ENCODE assay signal across 10 cellular contexts in the genomic region with DNA sequence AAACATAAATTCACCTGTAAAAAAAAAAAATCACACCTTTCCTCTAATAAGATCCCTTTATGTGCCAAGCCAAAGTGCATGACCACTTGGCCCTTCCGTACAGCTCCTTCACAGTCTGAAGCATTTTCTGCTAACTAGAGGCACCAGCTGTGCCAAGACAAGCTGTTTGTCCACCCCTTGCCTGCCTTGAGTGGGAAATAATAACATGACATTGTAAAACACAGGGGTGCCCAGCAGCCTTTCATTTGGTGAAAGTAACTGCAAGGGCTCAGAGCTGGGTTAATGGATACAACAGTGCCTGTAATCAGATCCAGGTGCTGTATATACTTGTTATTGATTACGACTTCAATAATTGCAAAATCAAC. TPM values are rescaled to one million over a fixed set of nuclear protein-coding genes. Genes with fewer than 3 reads are reported as not detected.
A peak's percentile ranks its signal among the peaks of the same experiment; 100 is the strongest.
DNase-seq lines count a peak whose midpoint lies in the region; ATAC-seq, FAIRE-seq and TF ChIP-seq lines count a peak whose summit lies in the region.
"Had no signal": no experiment of that assay in that cellular context is flagged by ENCODE, and none has a peak within 500 bp of the region (broad histone marks: within the 10 kb centered on the region; RNA-seq: fewer than 3 reads in every experiment).

No MANE protein-coding gene starts in this region.

- intact Hi-C loops in K562 (cut with micrococcal nuclease) (no loop called here), stomach (cut with DNase I; ENCODE audit: low total_unique reads) (no loop called here), PC-3 (cut with micrococcal nuclease) (no loop called here)

- H3K36me3 ChIP-seq in K562 (ENCODE audit: control insufficient read depth, insufficient read depth, low read length) (no peaks in the 10 kb centered on the region), stomach (no peaks in the 10 kb centered on the region), PC-3 (ENCODE audit: low read depth, low read length) (no peaks in the 10 kb centered on the region)

- TF ChIP-seq CTCF in K562 (IDR thresholded peaks at IDR 0.05 in 2 of 3, conservative IDR thresholded peaks at IDR 0.05 in 1 of 3; ENCODE audit: insufficient read depth in 2 of 3, low read depth in 1 of 3, low read length in 3 of 3) (no peak), stomach (IDR thresholded peaks at IDR 0.05) (no peak), PC-3 (conservative IDR thresholded peaks at IDR 0.05; ENCODE audit: low read depth, low read length) (no peak)

- H3K79me2 ChIP-seq in K562 (ENCODE audit: control insufficient read depth, insufficient read depth, low read length) (no peaks in the 10 kb centered on the region), PC-3 (ENCODE audit: low read length) (no peaks in the 10 kb centered on the region)

- H3K27ac ChIP-seq in K562 (ENCODE audit: extremely low read depth, low read depth, low read length) (no peak overlapping the region), caudate nucleus (ENCODE audit: low read depth, low read length) (no peak overlapping the region), stomach (peak overlapping the region in 2 of 5 donors; percentile 5 to 6), PC-3 (ENCODE audit: low read length) (no peak overlapping the region)

- CTCF ChIA-PET in K562 (lab: Yijun Ruan, JAX; ENCODE audit: low intra/inter-chr PET ratio), result no interaction called here
- CTCF ChIA-PET in PC-3 (lab: Charles Lee), result no interaction called here

- 12% methylated on average over 2 of the region's 2 CpGs for WGBS in K562 (ENCODE audit: insufficient coverage, low coverage, missing lambda C conversion rate)
- 54 to 76% (median 72%) methylated on average over 2 of the region's 2 CpGs for WGBS in stomach, 5 donors

- DNase-seq in K562 (ENCODE audit: extremely low read depth in 1 of 4, low spot score in 3 of 4), result no peak
- DNase-seq in caudate nucleus (lab: John Stamatoyannopoulos, UW), result no peak
- no peak for DNase-seq in stomach
- no peak for DNase-seq in PC-3
- DNase-seq in NCI-H510A (lab: John Stamatoyannopoulos, UW), result no peak
- DNase-seq: stimulated activated CD4-positive, alpha-beta T cell treated with anti-CD3 and anti-CD28 coated beads, Interleukin-12 subunit alpha, Interleukin-12 subunit beta, amount 100 ng/mL, for 4 hours had no signal

- ATAC-seq in GM18498 (IDR thresholded peaks at IDR 0.05; ENCODE audit: unreplicated experiment) (peak; percentile 35), GM19463 (IDR thresholded peaks at IDR 0.05; ENCODE audit: unreplicated experiment) (peak; percentile 10), HG03432 (IDR thresholded peaks at IDR 0.05; ENCODE audit: unreplicated experiment) (peak; percentile 22), K562 (no peak), PC-3 (no peak)

- in situ Hi-C loops in K562 (cut with MboI), result no loop called here

- BruUV-seq in K562 (replicated peaks; lab: Mats Ljungman, UMichigan) (no TSS peak), PC-3 (replicated peaks; lab: Mats Ljungman, UMichigan) (no TSS peak)

- H3F3A ChIP-seq in PC-3 (ENCODE audit: low read length, unreplicated experiment), result no peaks in the 10 kb centered on the region

- no peak overlapping the region for H3K9ac ChIP-seq in K562 (ENCODE audit: insufficient read depth in 1 of 2, low read depth in 2 of 2, low read length in 2 of 2)
- no peak overlapping the region for H3K9ac ChIP-seq in PC-3 (ENCODE audit: low read length)

- no peak for TF ChIP-seq EP300 in K562 (IDR thresholded peaks at IDR 0.05; ENCODE audit: low read length)
- TF ChIP-seq EP300 in stomach (IDR thresholded peaks at IDR 0.05), result no peak

- TF ChIP-seq POLR2A in K562 (conservative IDR thresholded peaks at IDR 0.05), result no peak
- TF ChIP-seq POLR2A in stomach (IDR thresholded peaks at IDR 0.05), result no peak

- peaks cover 0 to 7% of the 10 kb centered on the region in 2 experiments; a peak in 2 of 5 replicates for H3K4me1 ChIP-seq in K562 (replicated peaks in 1 of 2; ENCODE audit: control insufficient read depth in 2 of 2, insufficient read depth in 2 of 2, low read length in 2 of 2)
- H3K4me1 ChIP-seq in stomach, result peaks cover 0 to 9% (median 0%) of the 10 kb centered on the region in 4 donors
- peaks cover 7% of the 10 kb centered on the region; the same call in 1 of the 2 replicates for H3K4me1 ChIP-seq in PC-3 (ENCODE audit: insufficient read depth, low read length)

- POLR2A ChIA-PET in K562 (lab: Yijun Ruan, JAX) (interaction anchor here (0.6 to 0.7 kb wide), 3 partner anchors 16 to 45 kb away, joined by 3 read pairs; no protein-coding TSS in a partner anchor), PC-3 (lab: Charles Lee; ENCODE audit: unreplicated experiment) (no interaction called here)

- H3K27me3 ChIP-seq in K562 (ENCODE audit: control insufficient read depth in 2 of 2, insufficient read depth in 2 of 2, low read length in 2 of 2) (no peaks in the 10 kb centered on the region; a peak in 1 of 5 replicates), stomach (no peaks in the 10 kb centered on the region), PC-3 (ENCODE audit: low read length) (no peaks in the 10 kb centered on the region)

- H3K9me2 ChIP-seq in PC-3 (replicated peaks; ENCODE audit: low read length), result no peaks in the 10 kb centered on the region

- 0 out of 2 replicates have a peak overlapping the region, but pooled peaks have one; percentile 9 for H2AFZ ChIP-seq in K562 (ENCODE audit: low read depth, low read length)
- no peak overlapping the region for H2AFZ ChIP-seq in PC-3 (ENCODE audit: low read length)

- FAIRE-seq in K562 (lab: Jason Lieb, UNC), result no peak
- FAIRE-seq: endothelial cell of umbilical vein had no signal

- no peaks in the 10 kb centered on the region for H3K9me1 ChIP-seq in K562 (ENCODE audit: control insufficient read depth, insufficient read depth, low read length)

- TF ChIP-seq RAD21 in K562 (CRISPR knock-in tag; conservative IDR thresholded peaks at IDR 0.05 in 1 of 2, IDR thresholded peaks at IDR 0.05 in 1 of 2), result no peak

- H3K4me2 ChIP-seq in K562 (ENCODE audit: insufficient read depth, low read length) (no peak overlapping the region), PC-3 (ENCODE audit: low read length) (no peak overlapping the region)

- H3K9me3 ChIP-seq in K562 (replicated peaks; ENCODE audit: control insufficient read depth, insufficient read depth, low read depth, low read length) (no peaks in the 10 kb centered on the region), stomach (no peaks in the 10 kb centered on the region), PC-3 (ENCODE audit: low read length) (no peaks in the 10 kb centered on the region)

- H4K20me1 ChIP-seq in K562 (replicated peaks; ENCODE audit: control insufficient read depth, insufficient read depth, low read length) (no peaks in the 10 kb centered on the region), PC-3 (ENCODE audit: low read length) (no peaks in the 10 kb centered on the region)

- H3K4me3 ChIP-seq in K562 (no peak overlapping the region), stomach (no peak overlapping the region), PC-3 (ENCODE audit: low read length) (no peak overlapping the region)

TF ChIP-seq in K562, 482 proteins besides CTCF, POLR2A, EP300 and RAD21 (continues in another document):
- TF ChIP-seq HMG20B (CRISPR knock-in tag; IDR thresholded peaks at IDR 0.05) (no peak), DPF2 (IDR thresholded peaks at IDR 0.05) (no peak), DDX20 (tag; IDR thresholded peaks at IDR 0.05; ENCODE audit: low read depth) (no peak), PRMT5 (CRISPR knock-in tag; IDR thresholded peaks at IDR 0.05) (no peak), ZNF717 (CRISPR knock-in tag; IDR thresholded peaks at IDR 0.05) (no peak), KAT7 (CRISPR knock-in tag; IDR thresholded peaks at IDR 0.05; ENCODE audit: borderline replicate concordance) (no peak)

RNA-seq across cellular contexts. Expression of a gene that starts 59.2 kb away (rescaled TPM):
- 5.5 and 14.6 TPM in 2 replicates for total RNA-seq in K562 (2011; cell fraction: chromatin; rRNA removed; ENCODE audit: low replicate concordance)
- total RNA-seq in K562 (2011; cell fraction: nucleolus; rRNA removed), result 3.8 and 5.8 TPM in 2 replicates
- total RNA-seq in K562 (2011; cell fraction: nucleoplasm; rRNA removed), result 6.6 and 9.5 TPM in 2 replicates
- total RNA-seq in K562 (2014; rRNA removed), result 9.4 and 13.8 TPM in 2 replicates
- 22.6 and 23.3 TPM in 2 replicates for total RNA-seq in K562 (2014; rRNA removed; fragmentation: Illumina TruSeq; extraction: Trizol)
- 21.1 and 23.7 TPM in 2 replicates for total RNA-seq in K562 (2015; rRNA removed; fragmentation: Illumina TruSeq; extraction: Trizol)
- total RNA-seq in K562 (2021), result 15.4 and 17.6 TPM in 2 replicates
- polyA plus RNA-seq in K562 (2011; rRNA removed), result 21.3 and 23.7 TPM in 2 replicates
- polyA plus RNA-seq in K562 (2011; cell fraction: cytosol; rRNA removed), result 7.2 and 10.6 TPM in 2 replicates
- 9.6 and 12.2 TPM in 2 replicates for polyA plus RNA-seq in K562 (2011; cell fraction: nucleus; rRNA removed)
- polyA plus RNA-seq in K562 (2012), result 8.9 and 15.6 TPM in 2 replicates
- 19.4 and 27.2 TPM in 2 replicates for polyA plus RNA-seq in K562 (2014; fragmentation: Illumina TruSeq; extraction: Trizol)
- polyA plus RNA-seq in K562 (2014; fragmentation: Nextera tagmentation; extraction: Ambion mirVana), result 10 to 100 TPM; 11.8 to 23.9 TPM
- polyA plus RNA-seq in K562 (2014; rRNA removed), result 11.1 and 14.9 TPM in 2 replicates
- 16.9 and 18.8 TPM in 2 replicates for polyA minus RNA-seq in K562 (2011; rRNA and poly(A)+ RNA removed)
- polyA minus RNA-seq in K562 (2011; cell fraction: cytosol; rRNA and poly(A)+ RNA removed), result 5.6 and 7.8 TPM in 2 replicates
- 5.5 and 9.6 TPM in 2 replicates for polyA minus RNA-seq in K562 (2011; cell fraction: nucleus; rRNA and poly(A)+ RNA removed)
- 1 to 10 TPM in 2 of 5 donors, not detected in 3; 1.6 to 2.6 TPM for total RNA-seq in stomach
- polyA plus RNA-seq in stomach, result 1 to 10 TPM in 2 of 3 donors, under 1 TPM in 1; 0.31 to 1.6 (median 1.0) TPM
- total RNA-seq in PC-3 (2014; rRNA removed), result 24.9 and 25.4 TPM in 2 replicates

Comparison
In these comparisons a context has a peak if more than half of its experiments do, and no peak if none do; other contexts are left out.
1. ATAC-seq: peak in GM18498 (single experiment), GM19463 (single experiment) and HG03432 (single experiment); none in K562 (single experiment) and PC-3 (single experiment).